ENCODE assay signal across 8 cellular contexts in the genomic region with DNA sequence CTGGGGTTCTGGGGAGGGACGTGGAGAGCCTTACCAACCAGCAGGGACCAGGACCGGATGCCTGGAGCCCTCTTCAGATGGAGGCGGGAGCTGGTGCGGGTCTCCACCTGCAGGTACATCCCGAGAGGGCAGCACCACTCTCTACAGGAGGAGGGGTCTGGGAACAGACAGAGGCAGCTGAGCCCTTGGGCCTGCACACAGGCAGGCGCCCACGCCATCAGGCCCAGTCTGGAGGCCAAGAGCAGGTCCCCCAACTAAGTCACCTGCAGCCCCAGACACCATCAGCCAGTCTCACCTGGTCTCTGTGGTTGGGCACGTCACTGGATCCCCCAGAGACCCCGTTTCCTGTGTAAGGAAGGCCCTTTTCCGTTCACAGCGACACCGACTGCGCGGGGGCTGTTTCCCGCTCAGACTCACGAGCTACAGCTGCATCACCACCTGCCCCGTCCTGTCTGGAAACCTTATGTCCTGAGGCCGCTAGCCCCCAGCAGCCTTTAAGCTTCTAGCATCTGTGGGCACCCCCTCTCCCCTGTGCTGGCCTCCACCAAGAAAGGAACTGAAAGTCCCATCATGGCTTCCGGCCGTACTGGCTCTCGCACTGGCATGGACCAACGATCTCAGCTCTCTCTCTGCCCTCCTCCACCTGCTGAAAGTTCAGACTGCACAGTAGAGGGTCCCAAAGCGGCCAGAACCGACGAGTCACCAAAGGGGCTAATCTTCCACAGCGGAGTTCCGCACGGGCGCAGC. TPM values are rescaled to one million over a fixed set of nuclear protein-coding genes. Genes with fewer than 3 reads are reported as not detected.
DNase-seq lines count a peak whose midpoint lies in the region; ATAC-seq, FAIRE-seq and TF ChIP-seq lines count a peak whose summit lies in the region.

No MANE protein-coding gene starts in this region.

- in situ Hi-C loops in Panc1 (cut with HindIII; ENCODE audit: low pct_unique_long_range_greater_than_20kb, low sequenced_read_pairs), result no loop called here

- POLR2A ChIA-PET in Panc1 (lab: Charles Lee), result no interaction called here

- no peaks in the 10 kb centered on the region for H3K27me3 Mint-ChIP-seq in activated naive CD4-positive, alpha-beta T cell treated with anti-CD3 and anti-CD28 coated beads, Interleukin-2, amount 10 ng/mL, durations not matched to agents 7 days and 5 days

- dilution Hi-C loops in keratinocyte (cut with MboI; ENCODE audit: extremely low pct_ligation_motif_present, low sequenced_read_pairs), result no loop called here

- intact Hi-C loops in Panc1 (cut with micrococcal nuclease; ENCODE audit: unreplicated experiment), result no loop called here

- ATAC-seq in HG02763 (IDR thresholded peaks at IDR 0.05; ENCODE audit: unreplicated experiment), result peak; percentile 45
- ATAC-seq in Panc1, result no peak

- no peaks in the 10 kb centered on the region for H4K20me1 ChIP-seq in keratinocyte (ENCODE audit: control insufficient read depth, extremely low read depth, insufficient read depth, low read length)

- H3K36me3 Mint-ChIP-seq in activated naive CD4-positive, alpha-beta T cell treated with anti-CD3 and anti-CD28 coated beads, Interleukin-2, amount 10 ng/mL, durations not matched to agents 7 days and 5 days, result peaks cover 44% of the 10 kb centered on the region

- FAIRE-seq in GM18507 (lab: Jason Lieb, UNC) (peak; percentile 93), keratinocyte (lab: Jason Lieb, UNC) (no peak)

- peaks cover 3% of the 10 kb centered on the region for H3K9me3 Mint-ChIP-seq in activated naive CD4-positive, alpha-beta T cell treated with anti-CD3 and anti-CD28 coated beads, Interleukin-2, amount 10 ng/mL, durations not matched to agents 7 days and 5 days

- BruUV-seq in Panc1 (replicated peaks; lab: Mats Ljungman, UMichigan), result no TSS peak

- H3K9ac ChIP-seq in keratinocyte (ENCODE audit: control insufficient read depth, extremely low read depth, insufficient read depth, low read length), result no peak overlapping the region

- peak overlapping the region; percentile 98 for H3K27ac Mint-ChIP-seq in activated naive CD4-positive, alpha-beta T cell treated with anti-CD3 and anti-CD28 coated beads, Interleukin-2, amount 10 ng/mL, durations not matched to agents 7 days and 5 days

- H3K4me1 ChIP-seq in Panc1 (ENCODE audit: control insufficient read depth, insufficient read depth, low read length) (peaks cover 21% of the 10 kb centered on the region), keratinocyte (ENCODE audit: control insufficient read depth, extremely low read depth, insufficient read depth, low read length) (peaks cover 16% of the 10 kb centered on the region)

- peaks cover 46% of the 10 kb centered on the region for H3K4me1 Mint-ChIP-seq in activated naive CD4-positive, alpha-beta T cell treated with anti-CD3 and anti-CD28 coated beads, Interleukin-2, amount 10 ng/mL, durations not matched to agents 7 days and 5 days

- peak; percentile 54 for DNase-seq in GM18507 (ENCODE audit: extremely low spot score, insufficient read length, low read depth)
- DNase-seq in Panc1 (ENCODE audit: low read depth, low spot score), result no peak
- peak; percentile 85 for DNase-seq in activated naive CD4-positive, alpha-beta T cell treated with anti-CD3 and anti-CD28 coated beads, Interleukin-2, amount 10 ng/mL, durations not matched to agents 7 days and 5 days
- DNase-seq in keratinocyte (ENCODE audit: low read depth, low spot score), result no peak
- DNase-seq in stimulated activated CD4-positive, alpha-beta T cell treated with anti-CD3 and anti-CD28 coated beads, TNF-alpha, amount 100 ng/mL, for 4 hours (ENCODE audit: low read depth in 3 of 3), result peak; percentile 41 to 61 (median 56)
- no peak for DNase-seq in H4 (ENCODE audit: low spot score)
- no peak for DNase-seq in 8988T

- H3K9me1 ChIP-seq in keratinocyte (ENCODE audit: control insufficient read depth, extremely low read depth, insufficient read depth, low read length), result no peaks in the 10 kb centered on the region

- H3K27ac ChIP-seq in Panc1 (ENCODE audit: low read length) (peak overlapping the region; percentile 78), keratinocyte (ENCODE audit: control insufficient read depth, insufficient read depth, low read length) (no peak overlapping the region)

- peak overlapping the region; percentile 82 for H3K4me2 ChIP-seq in keratinocyte (ENCODE audit: control insufficient read depth, extremely low read depth, insufficient read depth, low read depth, low read length)

- CTCF ChIA-PET in Panc1 (lab: Charles Lee), result no interaction called here
- CTCF ChIA-PET in activated naive CD4-positive, alpha-beta T cell treated with anti-CD3 and anti-CD28 coated beads, Interleukin-2, amount 10 ng/mL, durations not matched to agents 7 days and 5 days (lab: Charles Lee), result interaction anchor here (0.7 to 1.0 kb wide), 2 partner anchors 21 to 23 kb away, joined by 3 read pairs; no protein-coding TSS in a partner anchor

- H2AFZ ChIP-seq in keratinocyte (ENCODE audit: control insufficient read depth, low read length), result no peak overlapping the region

- H3K36me3 ChIP-seq in Panc1 (ENCODE audit: control insufficient read depth, insufficient read depth, low read length), result no peaks in the 10 kb centered on the region; the same call in 1 of the 2 replicates
- H3K36me3 ChIP-seq in keratinocyte (ENCODE audit: control insufficient read depth in 2 of 2, extremely low read depth in 1 of 2, insufficient read depth in 2 of 2, low read length in 2 of 2), result peaks cover 2 to 5% of the 10 kb centered on the region in 2 experiments

- H3K79me2 ChIP-seq in keratinocyte (ENCODE audit: control insufficient read depth, insufficient read depth, low read length), result peaks cover 12% of the 10 kb centered on the region

- TF ChIP-seq CTCF in Panc1 (IDR thresholded peaks at IDR 0.05), result no peak
- no peak for TF ChIP-seq CTCF in keratinocyte (optimal IDR thresholded peaks at IDR 0.05 in 1 of 3, IDR thresholded peaks at IDR 0.05 in 1 of 3, conservative IDR thresholded peaks at IDR 0.05 in 1 of 3; ENCODE audit: extremely low read depth in 1 of 3, insufficient read depth in 2 of 3, low read length in 3 of 3)

- H3K27me3 ChIP-seq in Panc1 (ENCODE audit: control insufficient read depth, insufficient read depth, low read length) (no peaks in the 10 kb centered on the region), keratinocyte (ENCODE audit: control insufficient read depth, extremely low read depth, insufficient read depth, low read length) (no peaks in the 10 kb centered on the region)

- H3K4me3 ChIP-seq in Panc1 (ENCODE audit: low read depth in 2 of 2, low read length in 2 of 2) (peak overlapping the region; percentile 79 to 98), keratinocyte (ENCODE audit: control insufficient read depth in 2 of 3, extremely low read depth in 1 of 3, insufficient read depth in 2 of 3, low read depth in 1 of 3, low read length in 3 of 3) (peak overlapping the region in 2 of 3 experiments; percentile 83 to 85)

- H3K9me3 ChIP-seq in Panc1 (ENCODE audit: control insufficient read depth, insufficient read depth, low read depth, low read length), result no peaks in the 10 kb centered on the region
- no peaks in the 10 kb centered on the region for H3K9me3 ChIP-seq in keratinocyte (ENCODE audit: control insufficient read depth, low read depth, low read length)

- H3K4me3 Mint-ChIP-seq in activated naive CD4-positive, alpha-beta T cell treated with anti-CD3 and anti-CD28 coated beads, Interleukin-2, amount 10 ng/mL, durations not matched to agents 7 days and 5 days, result peak overlapping the region; percentile 96

RNA-seq across cellular contexts. Expression of a gene that starts 1.2 kb away (rescaled TPM):
- 174 TPM for total RNA-seq in Panc1 (2021; ENCODE audit: unreplicated experiment)
- polyA plus RNA-seq in Panc1 (2012; ENCODE audit: insufficient read length), result 161 TPM
- polyA plus RNA-seq in keratinocyte, result 30.2 to 36.0 TPM (median 34.2 TPM) in 3 replicates
- 10.1 TPM for polyA plus RNA-seq in keratinocyte (2011; ENCODE audit: low read depth)
- 14.2 and 21.4 TPM in 2 replicates for polyA plus RNA-seq in keratinocyte (2011; cell fraction: cytosol; rRNA removed)
- polyA plus RNA-seq in keratinocyte (2011; cell fraction: nucleus; rRNA removed), result 59.9 and 70.1 TPM in 2 replicates
- polyA plus RNA-seq in keratinocyte (2012; ENCODE audit: low replicate concordance), result 25.9 and 27.8 TPM in 2 replicates
- polyA minus RNA-seq in keratinocyte, result 22.5 to 35.4 TPM (median 26.9 TPM) in 3 replicates
- 28.6 TPM for polyA minus RNA-seq in keratinocyte (2011; cell fraction: cytosol; rRNA and poly(A)+ RNA removed)
- 25.4 and 25.9 TPM in 2 replicates for polyA minus RNA-seq in keratinocyte (2011; cell fraction: nucleus; rRNA and poly(A)+ RNA removed)
- total RNA-seq in H4 (2014; rRNA removed; shearing (Covaris generic)), result 73.5 and 78.9 TPM in 2 replicates

RNA-seq across cellular contexts. Expression of a gene that starts 9.2 kb away (rescaled TPM):
- total RNA-seq in Panc1 (2021; ENCODE audit: unreplicated experiment), result 60.9 TPM
- 89.6 TPM for polyA plus RNA-seq in Panc1 (2012; ENCODE audit: insufficient read length)
- polyA plus RNA-seq in keratinocyte, result 31.9 to 36.8 TPM (median 32.9 TPM) in 3 replicates
- polyA plus RNA-seq in keratinocyte (2011; ENCODE audit: low read depth), result 40.8 TPM
- polyA plus RNA-seq in keratinocyte (2011; cell fraction: cytosol; rRNA removed), result 27.9 and 31.3 TPM in 2 replicates
- 40.5 and 43.6 TPM in 2 replicates for polyA plus RNA-seq in keratinocyte (2011; cell fraction: nucleus; rRNA removed)
- polyA plus RNA-seq in keratinocyte (2012; ENCODE audit: low replicate concordance), result 22.1 and 40.8 TPM in 2 replicates
- 19.5 to 39.9 TPM (median 24.4 TPM) in 3 replicates for polyA minus RNA-seq in keratinocyte
- polyA minus RNA-seq in keratinocyte (2011; cell fraction: cytosol; rRNA and poly(A)+ RNA removed), result 26.1 TPM
- polyA minus RNA-seq in keratinocyte (2011; cell fraction: nucleus; rRNA and poly(A)+ RNA removed), result 7.3 and 12.1 TPM in 2 replicates
- total RNA-seq in H4 (2014; rRNA removed; shearing (Covaris generic)), result 71.6 and 74.3 TPM in 2 replicates

RNA-seq across cellular contexts. Expression of a gene that starts 30.9 kb away (rescaled TPM):
- 53.9 TPM for total RNA-seq in Panc1 (2021; ENCODE audit: unreplicated experiment)
- polyA plus RNA-seq in Panc1 (2012; ENCODE audit: insufficient read length), result 76.1 TPM
- 10.8 to 21.6 TPM (median 15.3 TPM) in 3 replicates for polyA plus RNA-seq in keratinocyte
- 10.0 TPM for polyA plus RNA-seq in keratinocyte (2011; ENCODE audit: low read depth)
- 8.8 and 13.7 TPM in 2 replicates for polyA plus RNA-seq in keratinocyte (2011; cell fraction: cytosol; rRNA removed)
- 15.5 and 18.5 TPM in 2 replicates for polyA plus RNA-seq in keratinocyte (2011; cell fraction: nucleus; rRNA removed)
- polyA plus RNA-seq in keratinocyte (2012; ENCODE audit: low replicate concordance), result 8.4 and 21.7 TPM in 2 replicates
- polyA minus RNA-seq in keratinocyte, result 18.9 to 30.5 TPM (median 20.1 TPM) in 3 replicates
- 21.5 TPM for polyA minus RNA-seq in keratinocyte (2011; cell fraction: cytosol; rRNA and poly(A)+ RNA removed)
- 12.5 and 17.1 TPM in 2 replicates for polyA minus RNA-seq in keratinocyte (2011; cell fraction: nucleus; rRNA and poly(A)+ RNA removed)
- total RNA-seq in H4 (2014; rRNA removed; shearing (Covaris generic)), result 28.3 and 30.1 TPM in 2 replicates

RNA-seq across cellular contexts. Expression of a gene that starts 31.2 kb away (rescaled TPM):
- 25.6 TPM for total RNA-seq in Panc1 (2021; ENCODE audit: unreplicated experiment)
- 34.0 TPM for polyA plus RNA-seq in Panc1 (2012; ENCODE audit: insufficient read length)
- polyA plus RNA-seq in keratinocyte, result 5.6 to 7.8 TPM (median 6.6 TPM) in 3 replicates
- 1.9 TPM for polyA plus RNA-seq in keratinocyte (2011; ENCODE audit: low read depth)
- 2.9 and 4.1 TPM in 2 replicates for polyA plus RNA-seq in keratinocyte (2011; cell fraction: cytosol; rRNA removed)
- polyA plus RNA-seq in keratinocyte (2011; cell fraction: nucleus; rRNA removed), result 19.7 and 20.7 TPM in 2 replicates
- polyA plus RNA-seq in keratinocyte (2012; ENCODE audit: low replicate concordance), result 4.2 and 5.2 TPM in 2 replicates
- 3.7 to 5.4 TPM (median 3.9 TPM) in 3 replicates for polyA minus RNA-seq in keratinocyte
- 10.4 TPM for polyA minus RNA-seq in keratinocyte (2011; cell fraction: cytosol; rRNA and poly(A)+ RNA removed)
- 4.6 and 6.7 TPM in 2 replicates for polyA minus RNA-seq in keratinocyte (2011; cell fraction: nucleus; rRNA and poly(A)+ RNA removed)
- 6.3 and 8.4 TPM in 2 replicates for total RNA-seq in H4 (2014; rRNA removed; shearing (Covaris generic))

Comparison
In these comparisons a context has a peak if more than half of its experiments do, and no peak if none do; other contexts are left out.
1. DNase-seq: peak in GM18507 (single experiment), activated naive CD4-positive, alpha-beta T cell treated with anti-CD3 and anti-CD28 coated beads, Interleukin-2, amount 10 ng/mL, durations not matched to agents 7 days and 5 days (single experiment) and stimulated activated CD4-positive, alpha-beta T cell treated with anti-CD3 and anti-CD28 coated beads, TNF-alpha, amount 100 ng/mL, for 4 hours (3 of 3); none in Panc1 (single experiment), keratinocyte (single experiment), H4 (single experiment) and 8988T (single experiment).